8 cellular contexts compared by ENCODE assay signal in the genomic region with DNA sequence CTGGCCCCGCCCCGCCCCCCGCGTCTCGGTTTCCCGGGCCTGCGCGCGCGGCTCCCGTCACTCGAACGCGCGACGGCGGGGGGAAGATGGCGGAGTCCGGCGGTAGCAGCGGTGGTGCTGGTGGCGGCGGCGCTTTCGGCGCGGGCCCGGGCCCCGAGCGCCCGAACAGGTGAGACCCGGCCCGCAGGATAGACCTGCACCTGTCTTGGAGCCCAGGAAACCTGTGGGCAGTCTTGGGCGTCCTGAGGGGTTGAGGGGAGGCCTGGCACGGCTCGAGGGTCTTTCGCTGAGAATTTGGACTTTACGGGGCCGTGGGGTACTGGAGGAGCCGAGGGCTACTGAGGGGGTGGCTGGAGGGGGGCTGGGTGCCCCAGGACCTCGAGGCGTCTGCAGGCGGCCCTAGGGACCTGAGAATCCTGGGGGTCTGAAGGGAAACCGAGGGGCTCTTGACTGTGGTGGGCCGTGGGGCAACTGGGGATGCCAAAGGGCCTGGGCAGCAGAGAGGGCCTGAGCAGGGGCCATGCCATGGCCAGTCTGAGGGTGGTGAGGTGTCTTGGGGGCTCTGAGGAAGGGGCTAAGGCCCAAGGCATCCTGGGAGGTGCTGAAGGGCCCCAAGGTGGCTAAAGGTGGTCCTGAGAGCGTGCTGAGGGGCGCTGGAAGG. TPM values are rescaled to one million over a fixed set of nuclear protein-coding genes. Genes with fewer than 3 reads are reported as not detected.
DNase-seq lines count a peak whose midpoint lies in the region; ATAC-seq and TF ChIP-seq lines count a peak whose summit lies in the region.

TSS of gene KLHL26 (plus strand) at position 60 of the 661 bp plus-strand sequence. CDS start at position 87, 27 bp downstream.

- H3K27me3 Mint-ChIP-seq in activated T-cell treated with anti-CD3 and anti-CD28 coated beads, Interleukin-2, amount 50 U/mL, for 24 hours: no peaks in the 10 kb centered on the region

- no peaks in the 10 kb centered on the region for H3K9me3 Mint-ChIP-seq in activated T-cell treated with anti-CD3 and anti-CD28 coated beads, Interleukin-2, amount 50 U/mL, for 24 hours

- H3K36me3 Mint-ChIP-seq in activated T-cell treated with anti-CD3 and anti-CD28 coated beads, Interleukin-2, amount 50 U/mL, for 24 hours (ENCODE audit: low read depth): peaks cover 5% of the 10 kb centered on the region

- peak within 1 kb of the TSS; percentile 95 for H3K27ac Mint-ChIP-seq in activated T-cell treated with anti-CD3 and anti-CD28 coated beads, Interleukin-2, amount 50 U/mL, for 24 hours

- peak within 1 kb of the TSS; percentile 89 to 98 (median 96) for H3K27ac ChIP-seq in tibial nerve

- H3K4me1 ChIP-seq in adipocyte (ENCODE audit: control insufficient read depth, insufficient read depth, low read length) (peaks cover 25% of the 10 kb centered on the region), tibial nerve (peaks cover 0 to 37% (median 15%) of the 10 kb centered on the region in 4 donors)

- WGBS in lower leg skin, 2 donors: 5 to 6% methylated on average over 38 to 42 of the region's 47 CpGs
- WGBS in tibial nerve, 2 donors: 5 to 13% methylated on average over 14 to 43 of the region's 47 CpGs

- TF ChIP-seq CTCF in lower leg skin (IDR thresholded peaks at IDR 0.05) (no peak), tibial nerve (IDR thresholded peaks at IDR 0.05) (no peak)

- peak in 1 of 2 donors; percentile 86 for TF ChIP-seq EP300 in tibial nerve (IDR thresholded peaks at IDR 0.05)

- H3K27me3 ChIP-seq in adipocyte (replicated peaks; ENCODE audit: control insufficient read depth, insufficient read depth, low read length) (no peaks in the 10 kb centered on the region), tibial nerve (no peaks in the 10 kb centered on the region)

- H3K9me3 ChIP-seq in adipocyte (ENCODE audit: control insufficient read depth, low read length) (no peaks in the 10 kb centered on the region), tibial nerve (no peaks in the 10 kb centered on the region)

- peak within 1 kb of the TSS; percentile 92 for H3K4me3 ChIP-seq in adipocyte (ENCODE audit: low read length)
- H3K4me3 ChIP-seq in lower leg skin (ENCODE audit: low read depth, poor library complexity, severe bottlenecking): peak within 1 kb of the TSS; percentile 63
- H3K4me3 ChIP-seq in tibial nerve: peak within 1 kb of the TSS; percentile 80 to 94 (median 92)

- H3K36me3 ChIP-seq in adipocyte (ENCODE audit: control insufficient read depth, insufficient read depth, low read length, severe bottlenecking) (no peaks in the 10 kb centered on the region), tibial nerve (no peaks in the 10 kb centered on the region)

- peaks cover 33% of the 10 kb centered on the region for H3K4me1 Mint-ChIP-seq in activated T-cell treated with anti-CD3 and anti-CD28 coated beads, Interleukin-2, amount 50 U/mL, for 24 hours (ENCODE audit: low read depth)

- ATAC-seq in HG02571 (IDR thresholded peaks at IDR 0.05; ENCODE audit: unreplicated experiment): no peak

- peak; percentile 40 for DNase-seq in activated T-cell treated with anti-CD3 and anti-CD28 coated beads, Interleukin-2, amount 50 U/mL, for 24 hours
- no peak for DNase-seq in activated T-cell treated with anti-CD3 and anti-CD28 coated beads, Interleukin-2, amount 50 U/mL, for 48 hours
- DNase-seq in adipocyte (ENCODE audit: low read depth) (no peak), lower leg skin (ENCODE audit: low spot score in 2 of 2) (no peak), tibial nerve (ENCODE audit: low spot score in 2 of 2) (no peak), NCI-H524 treated with DMSO at 0.1 percent for 48 hours (lab: John Stamatoyannopoulos, UW) (no peak), NCI-H1092 (lab: John Stamatoyannopoulos, UW) (no peak)

- TF ChIP-seq POLR2A in lower leg skin (IDR thresholded peaks at IDR 0.05) (no peak), tibial nerve (IDR thresholded peaks at IDR 0.05) (peak in 1 of 2 donors; percentile 70)

- H3K4me3 Mint-ChIP-seq in activated T-cell treated with anti-CD3 and anti-CD28 coated beads, Interleukin-2, amount 50 U/mL, for 24 hours: peak within 1 kb of the TSS; percentile 86

- H3K9ac ChIP-seq in adipocyte (ENCODE audit: low read length): peak within 1 kb of the TSS; percentile 93

- intact Hi-C loops in lower leg skin (cut with DNase I; ENCODE audit: low total_unique reads): no loop called here

RNA-seq across cellular contexts. Expression of gene KLHL26, which starts in this region (rescaled TPM):
- total RNA-seq in lower leg skin (10 to 100 TPM in 3 of 4 donors, 1 to 10 TPM in 1; 7.9 to 23.2 (median 18.2) TPM), tibial nerve (10 to 100 TPM; 12.9 to 38.4 (median 15.1) TPM)
